Comparison of ENCODE assay signal across 8 cellular contexts in genomic region chr4:40057540-40058091, GRCh38. TPM values are rescaled to one million over a fixed set of nuclear protein-coding genes. Genes with fewer than 3 reads are reported as not detected.
A peak's percentile ranks its signal among the peaks of the same experiment; 100 is the strongest.
DNase-seq lines count a peak whose midpoint lies in the region; ATAC-seq and TF ChIP-seq lines count a peak whose summit lies in the region.

No MANE protein-coding gene starts in this region.

- peak in 10 of 56 donors; percentile 0 to 20 (median 10) for TF ChIP-seq CTCF in dorsolateral prefrontal cortex (IDR thresholded peaks at IDR 0.05 in 54 of 56, conservative IDR thresholded peaks at IDR 0.05 in 2 of 56; ENCODE audit: low read depth in 1 of 56, partially characterized antibody in 56 of 56)
- no peak for TF ChIP-seq CTCF in lower leg skin (IDR thresholded peaks at IDR 0.05)

- H3K27me3 ChIP-seq in dorsolateral prefrontal cortex, result no peaks in the 10 kb centered on the region

- no peak for TF ChIP-seq POLR2A in lower leg skin (IDR thresholded peaks at IDR 0.05)

- intact Hi-C loops in dorsolateral prefrontal cortex (cut with DNase I) (loop anchor here (2.0 to 10.0 kb wide), 7 partner anchors 80 to 1393 kb away; partner anchors contain the start of genes UBE2K (in 2 of the 2), KLF3 (in 1 of the 2), PDS5A (in 1 of the 2) and SMIM14 (in 1 of the 2)), lower leg skin (cut with DNase I; ENCODE audit: low total_unique reads) (no loop called here)

- H3K4me3 ChIP-seq in dorsolateral prefrontal cortex (peak overlapping the region; percentile 58 to 94 (median 84)), lower leg skin (ENCODE audit: low read depth, poor library complexity, severe bottlenecking) (peak overlapping the region; percentile 84)

- peak; percentile 90 for DNase-seq in CD1c-positive myeloid dendritic cell (ENCODE audit: extremely low spot score)
- peak; percentile 59 for DNase-seq in NCI-H526 treated with DMSO at 0.1 percent for 48 hours (lab: John Stamatoyannopoulos, UW)
- peak; percentile 43 to 49 for DNase-seq in activated CD4-positive, alpha-beta T cell treated with anti-CD3 and anti-CD28 coated beads, Interleukin-2, amount 50 U/mL, for 4 hours
- DNase-seq in dorsolateral prefrontal cortex, result peak in 9 of 10 donors; percentile 57 to 88 (median 74)
- peak; percentile 89 to 92 for DNase-seq in lower leg skin (ENCODE audit: low spot score in 2 of 2)
- DNase-seq in stimulated activated CD4-positive, alpha-beta T cell treated with anti-CD3 and anti-CD28 coated beads, TNF-alpha, amount 100 ng/mL, for 24 hours (ENCODE audit: low read depth in 3 of 3), result peak; percentile 43 to 65 (median 59)

- 0 to 1% methylated on average over 16 of the region's 16 CpGs for WGBS in lower leg skin, 2 donors

- H3K27ac ChIP-seq in dorsolateral prefrontal cortex, result peak overlapping the region; percentile 42 to 100 (median 97)

- ATAC-seq in GM19372 (IDR thresholded peaks at IDR 0.05; ENCODE audit: low read depth, unreplicated experiment), result peak; percentile 65
- ATAC-seq in HG03521 (IDR thresholded peaks at IDR 0.05; ENCODE audit: unreplicated experiment), result peak; percentile 61

RNA-seq across cellular contexts. Expression of gene N4BP2, which starts 1.0 kb away (rescaled TPM):
- total RNA-seq in dorsolateral prefrontal cortex (10 to 100 TPM in 50 of 120 experiments, 1 to 10 TPM in 70; 3.7 to 18.5 (median 9.2) TPM), lower leg skin (10 to 100 TPM in 3 of 4 donors, 1 to 10 TPM in 1; 5.3 to 11.9 (median 11.1) TPM)

Comparison
In these comparisons a context has a peak if more than half of its experiments do, and no peak if none do; other contexts are left out.
1. Peak in every context shown above with its lines: DNase-seq, ATAC-seq, H3K4me3 ChIP-seq and H3K27ac ChIP-seq.